ENCODE assay signal across 12 cellular contexts in the genomic region with DNA sequence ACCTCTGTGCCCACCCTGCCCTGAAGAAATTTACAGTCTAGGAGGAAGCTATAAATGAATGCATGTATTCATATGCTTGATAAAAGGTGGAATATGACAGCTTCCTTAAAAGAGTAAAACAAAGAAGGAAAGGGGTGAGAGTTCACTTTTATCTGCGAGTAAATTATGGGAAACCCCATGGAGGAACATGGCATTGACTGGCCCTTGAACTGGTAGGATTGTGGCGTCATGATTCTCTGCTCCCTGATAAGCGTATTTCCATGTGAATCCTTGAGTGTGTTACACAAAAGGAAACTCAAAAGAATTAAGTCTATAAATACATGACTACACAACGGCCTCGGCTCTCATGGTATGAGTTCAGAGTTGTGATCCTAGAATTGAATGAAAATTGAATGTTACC. TPM values are rescaled to one million over a fixed set of nuclear protein-coding genes. Genes with fewer than 3 reads are reported as not detected.
DNase-seq lines count a peak whose midpoint lies in the region; ATAC-seq and FAIRE-seq lines count a peak whose summit lies in the region.
"Had no signal": no experiment of that assay in that cellular context is flagged by ENCODE, and none has a peak within 500 bp of the region (broad histone marks: within the 10 kb centered on the region; RNA-seq: fewer than 3 reads in every experiment).

No MANE protein-coding gene starts in this region.

- H3K27ac ChIP-seq in right cardiac atrium (ENCODE audit: low read length): no peak overlapping the region
- H3K27ac ChIP-seq in small intestine (ENCODE audit: low read depth in 1 of 2, low read length in 1 of 2): no peak overlapping the region
- H3K27ac ChIP-seq in substantia nigra (ENCODE audit: low read depth, low read length, poor library complexity, severe bottlenecking): no peak overlapping the region
- H3K27ac ChIP-seq: BLaER1, HL-60 had no signal

- H3K9me3 ChIP-seq in right cardiac atrium (ENCODE audit: control insufficient read depth, low read length): no peaks in the 10 kb centered on the region
- no peaks in the 10 kb centered on the region for H3K9me3 ChIP-seq in small intestine (ENCODE audit: control insufficient read depth, low read depth)
- H3K9me3 ChIP-seq: BLaER1 had no signal

- ATAC-seq in left ventricle myocardium superior: peak; percentile 26
- ATAC-seq in right cardiac atrium: no peak
- ATAC-seq in GM18520 (IDR thresholded peaks at IDR 0.05; ENCODE audit: unreplicated experiment): no peak

- H3K36me3 ChIP-seq in small intestine (ENCODE audit: control insufficient read depth in 2 of 2, insufficient read depth in 2 of 2, low read length in 2 of 2): no peaks in the 10 kb centered on the region

- H3K4me3 ChIP-seq in right cardiac atrium (ENCODE audit: low read length) (no peak overlapping the region), small intestine (ENCODE audit: low read depth in 1 of 2, low read length in 2 of 2) (no peak overlapping the region)
- H3K4me3 ChIP-seq: BLaER1, GM23338 had no signal

- H3K27me3 ChIP-seq in right cardiac atrium (ENCODE audit: control insufficient read depth, insufficient read depth) (no peaks in the 10 kb centered on the region), small intestine (ENCODE audit: control insufficient read depth in 2 of 2, insufficient read depth in 2 of 2, low read length in 2 of 2) (no peaks in the 10 kb centered on the region)
- H3K27me3 ChIP-seq: BLaER1 had no signal

- WGBS in right cardiac atrium: 84% methylated on average over 5 of the region's 5 CpGs
- WGBS in small intestine, 3 donors: 37 to 64% (median 37%) methylated on average over 5 of the region's 5 CpGs

- H3K4me1 ChIP-seq in right cardiac atrium (ENCODE audit: control insufficient read depth, insufficient read depth, low read length) (no peaks in the 10 kb centered on the region), small intestine (ENCODE audit: control insufficient read depth in 2 of 2, insufficient read depth in 1 of 2, low read depth in 1 of 2, low read length in 1 of 2) (peaks cover 0 to 6% of the 10 kb centered on the region in 2 donors)
- H3K4me1 ChIP-seq: BLaER1 had no signal

- DNase-seq in left ventricle myocardium superior: no peak
- DNase-seq in right cardiac atrium: no peak
- DNase-seq in small intestine: peak; percentile 70
- DNase-seq in amniotic stem cell (lab: John Stamatoyannopoulos, UW): no peak
- DNase-seq in substantia nigra (lab: John Stamatoyannopoulos, UW): no peak
- DNase-seq: 8988T had no signal

- intact Hi-C loops in left ventricle myocardium superior (cut with micrococcal nuclease): loop anchor here (2.0 kb wide), 1 partner anchor 139 kb away; no protein-coding TSS in a partner anchor
- intact Hi-C loops in right cardiac atrium (cut with DNase I): loop anchor here in 3 of 4 donors (2.0 to 5.0 kb wide), 2 partner anchors 136 to 139 kb away; no protein-coding TSS in a partner anchor

- FAIRE-seq in islet of Langerhans (lab: Jason Lieb, UNC) (peak; percentile 55), small intestine (lab: Jason Lieb, UNC) (no peak)
- FAIRE-seq: GM12891 had no signal

RNA-seq across cellular contexts. Expression of a gene that starts 58.9 kb away (rescaled TPM):
- total RNA-seq in left ventricle myocardium superior (32.6 TPM), right cardiac atrium (10 to 100 TPM; 17.6 to 28.5 (median 25.4) TPM)
- polyA plus RNA-seq in right cardiac atrium (15.9 TPM), small intestine (10 to 100 TPM; 15.3 to 42.7 (median 18.9) TPM)
